In the genomic region with DNA sequence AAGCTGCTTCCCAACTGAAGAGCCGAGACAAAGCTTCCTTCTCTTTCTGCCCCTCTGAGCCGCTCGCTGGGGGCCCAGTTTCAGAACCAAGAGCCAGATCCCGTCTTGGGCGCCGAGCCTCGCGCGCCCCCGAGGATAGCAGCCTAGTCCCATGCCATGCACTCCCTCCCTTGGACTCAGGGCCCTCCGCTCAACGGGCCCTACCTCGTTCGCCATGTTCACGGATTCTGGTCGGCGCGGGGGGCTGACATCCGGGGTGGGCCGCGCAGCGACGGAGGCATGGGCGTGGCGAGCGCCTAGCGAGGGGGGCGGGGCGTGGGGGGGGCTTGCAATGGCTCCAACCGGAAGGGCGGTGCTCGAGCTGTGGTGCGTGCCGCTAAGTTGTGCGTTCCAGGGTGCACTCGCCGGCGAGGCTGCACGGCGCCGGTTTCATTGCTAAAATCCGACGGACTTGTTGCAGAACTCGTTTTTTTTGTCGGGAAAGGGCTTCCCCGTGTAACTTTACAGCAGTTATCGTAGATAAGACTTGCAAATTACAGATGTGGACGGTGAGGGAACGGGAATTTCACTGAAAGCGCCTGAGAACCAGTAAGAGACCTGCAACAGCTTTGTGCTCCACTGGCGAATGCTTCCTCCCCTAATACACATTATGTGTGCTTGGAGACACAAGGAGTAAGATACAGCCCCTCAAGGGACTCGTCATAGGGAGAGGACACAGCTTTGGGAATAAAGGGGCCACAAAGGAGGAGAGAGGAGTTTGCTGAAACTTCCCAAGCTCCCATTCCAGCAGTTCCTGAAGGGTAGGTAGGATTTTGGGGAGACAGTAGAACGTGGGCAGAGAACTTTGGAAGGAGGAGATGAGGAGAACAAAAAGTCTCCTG, we compare ENCODE assay signal across 1 cellular context.
A peak's percentile ranks its signal among the peaks of the same experiment; 100 is the strongest.
TF ChIP-seq lines count a peak whose summit lies in the region.

A gene (minus strand): TSS at position 304 of the 881 bp plus-strand sequence. CDS start 88 bp downstream, at position 216.

TF ChIP-seq in GM12878, 131 proteins besides CTCF, POLR2A, EP300 and RAD21 (continued from another document and continues in another):
- TF ChIP-seq, protein P1, sequence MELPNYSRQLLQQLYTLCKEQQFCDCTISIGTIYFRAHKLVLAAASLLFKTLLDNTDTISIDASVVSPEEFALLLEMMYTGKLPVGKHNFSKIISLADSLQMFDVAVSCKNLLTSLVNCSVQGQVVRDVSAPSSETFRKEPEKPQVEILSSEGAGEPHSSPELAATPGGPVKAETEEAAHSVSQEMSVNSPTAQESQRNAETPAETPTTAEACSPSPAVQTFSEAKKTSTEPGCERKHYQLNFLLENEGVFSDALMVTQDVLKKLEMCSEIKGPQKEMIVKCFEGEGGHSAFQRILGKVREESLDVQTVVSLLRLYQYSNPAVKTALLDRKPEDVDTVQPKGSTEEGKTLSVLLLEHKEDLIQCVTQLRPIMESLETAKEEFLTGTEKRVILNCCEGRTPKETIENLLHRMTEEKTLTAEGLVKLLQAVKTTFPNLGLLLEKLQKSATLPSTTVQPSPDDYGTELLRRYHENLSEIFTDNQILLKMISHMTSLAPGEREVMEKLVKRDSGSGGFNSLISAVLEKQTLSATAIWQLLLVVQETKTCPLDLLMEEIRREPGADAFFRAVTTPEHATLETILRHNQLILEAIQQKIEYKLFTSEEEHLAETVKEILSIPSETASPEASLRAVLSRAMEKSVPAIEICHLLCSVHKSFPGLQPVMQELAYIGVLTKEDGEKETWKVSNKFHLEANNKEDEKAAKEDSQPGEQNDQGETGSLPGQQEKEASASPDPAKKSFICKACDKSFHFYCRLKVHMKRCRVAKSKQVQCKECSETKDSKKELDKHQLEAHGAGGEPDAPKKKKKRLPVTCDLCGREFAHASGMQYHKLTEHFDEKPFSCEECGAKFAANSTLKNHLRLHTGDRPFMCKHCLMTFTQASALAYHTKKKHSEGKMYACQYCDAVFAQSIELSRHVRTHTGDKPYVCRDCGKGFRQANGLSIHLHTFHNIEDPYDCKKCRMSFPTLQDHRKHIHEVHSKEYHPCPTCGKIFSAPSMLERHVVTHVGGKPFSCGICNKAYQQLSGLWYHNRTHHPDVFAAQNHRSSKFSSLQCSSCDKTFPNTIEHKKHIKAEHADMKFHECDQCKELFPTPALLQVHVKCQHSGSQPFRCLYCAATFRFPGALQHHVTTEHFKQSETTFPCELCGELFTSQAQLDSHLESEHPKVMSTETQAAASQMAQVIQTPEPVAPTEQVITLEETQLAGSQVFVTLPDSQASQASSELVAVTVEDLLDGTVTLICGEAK (IDR thresholded peaks at IDR 0.05; ENCODE audit: borderline replicate concordance) = peak; percentile 62; the same call in 1 of the 2 replicates
- TF ChIP-seq, protein P2, sequence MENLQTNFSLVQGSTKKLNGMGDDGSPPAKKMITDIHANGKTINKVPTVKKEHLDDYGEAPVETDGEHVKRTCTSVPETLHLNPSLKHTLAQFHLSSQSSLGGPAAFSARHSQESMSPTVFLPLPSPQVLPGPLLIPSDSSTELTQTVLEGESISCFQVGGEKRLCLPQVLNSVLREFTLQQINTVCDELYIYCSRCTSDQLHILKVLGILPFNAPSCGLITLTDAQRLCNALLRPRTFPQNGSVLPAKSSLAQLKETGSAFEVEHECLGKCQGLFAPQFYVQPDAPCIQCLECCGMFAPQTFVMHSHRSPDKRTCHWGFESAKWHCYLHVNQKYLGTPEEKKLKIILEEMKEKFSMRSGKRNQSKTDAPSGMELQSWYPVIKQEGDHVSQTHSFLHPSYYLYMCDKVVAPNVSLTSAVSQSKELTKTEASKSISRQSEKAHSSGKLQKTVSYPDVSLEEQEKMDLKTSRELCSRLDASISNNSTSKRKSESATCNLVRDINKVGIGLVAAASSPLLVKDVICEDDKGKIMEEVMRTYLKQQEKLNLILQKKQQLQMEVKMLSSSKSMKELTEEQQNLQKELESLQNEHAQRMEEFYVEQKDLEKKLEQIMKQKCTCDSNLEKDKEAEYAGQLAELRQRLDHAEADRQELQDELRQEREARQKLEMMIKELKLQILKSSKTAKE (IDR thresholded peaks at IDR 0.05; ENCODE audit: low read depth, poor library complexity, severe bottlenecking) = peak; percentile 35
- TF ChIP-seq IKZF1 (conservative IDR thresholded peaks at IDR 0.05) (peak; percentile 59), PAX8 (IDR thresholded peaks at IDR 0.05) (no peak), CHD1 (IDR thresholded peaks at IDR 0.05; ENCODE audit: low read depth, low read length) (no peak), CBFB (IDR thresholded peaks at IDR 0.05; ENCODE audit: low read depth) (0 out of 2 replicates have a peak, but pooled peaks have one; percentile 61), NFXL1 (IDR thresholded peaks at IDR 0.05; ENCODE audit: borderline replicate concordance) (no peak), POLR2AphosphoS5 (IDR thresholded peaks at IDR 0.05; ENCODE audit: low read length) (peak; percentile 93), TCF3 (IDR thresholded peaks at IDR 0.05; ENCODE audit: borderline replicate concordance, insufficient read depth, low read depth, low read length) (0 out of 2 replicates have a peak, but pooled peaks have one; percentile 51), TCF12 (IDR thresholded peaks at IDR 0.05; ENCODE audit: low read depth, low read length) (0 out of 2 replicates have a peak, but pooled peaks have one; percentile 7), CREB1 (IDR thresholded peaks at IDR 0.05; ENCODE audit: low read depth) (peak; percentile 72), POLR2AphosphoS2 (IDR thresholded peaks at IDR 0.05; ENCODE audit: low read depth, low read length) (peak; percentile 94), GABPA (IDR thresholded peaks at IDR 0.05; ENCODE audit: low read depth) (peak; percentile 72), PML (IDR thresholded peaks at IDR 0.05; ENCODE audit: low read length) (peak; percentile 92), NRF1 (conservative IDR thresholded peaks at IDR 0.05; ENCODE audit: low read depth, low read length) (peak; percentile 27; the same call in 1 of the 2 replicates), IKZF2 (IDR thresholded peaks at IDR 0.05) (peak; percentile 10 to 43; a peak in 2 of 4 replicates), NBN (IDR thresholded peaks at IDR 0.05) (0 out of 2 replicates have a peak, but pooled peaks have one; percentile 35), ZSCAN29 (IDR thresholded peaks at IDR 0.05) (0 out of 2 replicates have a peak, but pooled peaks have one; percentile 39), GATAD2B (conservative IDR thresholded peaks at IDR 0.05; ENCODE audit: low read depth) (no peak), SPI1 (IDR thresholded peaks at IDR 0.05; ENCODE audit: borderline replicate concordance, insufficient read depth, low read depth, low read length) (no peak), SP1 (IDR thresholded peaks at IDR 0.05; ENCODE audit: low read depth, low read length) (peak; percentile 26), EED (IDR thresholded peaks at IDR 0.05; ENCODE audit: low read depth) (peak; percentile 37; the same call in 1 of the 2 replicates), KAT2A (conservative IDR thresholded peaks at IDR 0.05; ENCODE audit: control insufficient read depth, low read depth, low read length) (no peak), MEF2A (IDR thresholded peaks at IDR 0.05; ENCODE audit: insufficient read depth, low read depth, low read length) (no peak), SMAD5 (IDR thresholded peaks at IDR 0.05; ENCODE audit: low read depth) (peak; percentile 48; the same call in 1 of the 2 replicates), WRNIP1 (IDR thresholded peaks at IDR 0.05; ENCODE audit: borderline replicate concordance, low read depth, low read length) (no peak)
- TF ChIP-seq, protein P3, sequence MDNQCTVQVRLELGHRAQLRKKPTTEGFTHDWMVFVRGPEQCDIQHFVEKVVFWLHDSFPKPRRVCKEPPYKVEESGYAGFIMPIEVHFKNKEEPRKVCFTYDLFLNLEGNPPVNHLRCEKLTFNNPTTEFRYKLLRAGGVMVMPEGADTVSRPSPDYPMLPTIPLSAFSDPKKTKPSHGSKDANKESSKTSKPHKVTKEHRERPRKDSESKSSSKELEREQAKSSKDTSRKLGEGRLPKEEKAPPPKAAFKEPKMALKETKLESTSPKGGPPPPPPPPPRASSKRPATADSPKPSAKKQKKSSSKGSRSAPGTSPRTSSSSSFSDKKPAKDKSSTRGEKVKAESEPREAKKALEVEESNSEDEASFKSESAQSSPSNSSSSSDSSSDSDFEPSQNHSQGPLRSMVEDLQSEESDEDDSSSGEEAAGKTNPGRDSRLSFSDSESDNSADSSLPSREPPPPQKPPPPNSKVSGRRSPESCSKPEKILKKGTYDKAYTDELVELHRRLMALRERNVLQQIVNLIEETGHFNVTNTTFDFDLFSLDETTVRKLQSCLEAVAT (IDR thresholded peaks at IDR 0.05) = peak; percentile 13; the same call in 1 of the 2 replicates
- TF ChIP-seq, protein P4, sequence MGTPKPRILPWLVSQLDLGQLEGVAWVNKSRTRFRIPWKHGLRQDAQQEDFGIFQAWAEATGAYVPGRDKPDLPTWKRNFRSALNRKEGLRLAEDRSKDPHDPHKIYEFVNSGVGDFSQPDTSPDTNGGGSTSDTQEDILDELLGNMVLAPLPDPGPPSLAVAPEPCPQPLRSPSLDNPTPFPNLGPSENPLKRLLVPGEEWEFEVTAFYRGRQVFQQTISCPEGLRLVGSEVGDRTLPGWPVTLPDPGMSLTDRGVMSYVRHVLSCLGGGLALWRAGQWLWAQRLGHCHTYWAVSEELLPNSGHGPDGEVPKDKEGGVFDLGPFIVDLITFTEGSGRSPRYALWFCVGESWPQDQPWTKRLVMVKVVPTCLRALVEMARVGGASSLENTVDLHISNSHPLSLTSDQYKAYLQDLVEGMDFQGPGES (IDR thresholded peaks at IDR 0.05) = no peak
- TF ChIP-seq, protein P5, sequence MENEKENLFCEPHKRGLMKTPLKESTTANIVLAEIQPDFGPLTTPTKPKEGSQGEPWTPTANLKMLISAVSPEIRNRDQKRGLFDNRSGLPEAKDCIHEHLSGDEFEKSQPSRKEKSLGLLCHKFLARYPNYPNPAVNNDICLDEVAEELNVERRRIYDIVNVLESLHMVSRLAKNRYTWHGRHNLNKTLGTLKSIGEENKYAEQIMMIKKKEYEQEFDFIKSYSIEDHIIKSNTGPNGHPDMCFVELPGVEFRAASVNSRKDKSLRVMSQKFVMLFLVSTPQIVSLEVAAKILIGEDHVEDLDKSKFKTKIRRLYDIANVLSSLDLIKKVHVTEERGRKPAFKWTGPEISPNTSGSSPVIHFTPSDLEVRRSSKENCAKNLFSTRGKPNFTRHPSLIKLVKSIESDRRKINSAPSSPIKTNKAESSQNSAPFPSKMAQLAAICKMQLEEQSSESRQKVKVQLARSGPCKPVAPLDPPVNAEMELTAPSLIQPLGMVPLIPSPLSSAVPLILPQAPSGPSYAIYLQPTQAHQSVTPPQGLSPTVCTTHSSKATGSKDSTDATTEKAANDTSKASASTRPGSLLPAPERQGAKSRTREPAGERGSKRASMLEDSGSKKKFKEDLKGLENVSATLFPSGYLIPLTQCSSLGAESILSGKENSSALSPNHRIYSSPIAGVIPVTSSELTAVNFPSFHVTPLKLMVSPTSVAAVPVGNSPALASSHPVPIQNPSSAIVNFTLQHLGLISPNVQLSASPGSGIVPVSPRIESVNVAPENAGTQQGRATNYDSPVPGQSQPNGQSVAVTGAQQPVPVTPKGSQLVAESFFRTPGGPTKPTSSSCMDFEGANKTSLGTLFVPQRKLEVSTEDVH (IDR thresholded peaks at IDR 0.05; ENCODE audit: low read depth, partially characterized antibody) = no peak
- TF ChIP-seq, protein P6, sequence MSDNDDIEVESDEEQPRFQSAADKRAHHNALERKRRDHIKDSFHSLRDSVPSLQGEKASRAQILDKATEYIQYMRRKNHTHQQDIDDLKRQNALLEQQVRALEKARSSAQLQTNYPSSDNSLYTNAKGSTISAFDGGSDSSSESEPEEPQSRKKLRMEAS (IDR thresholded peaks at IDR 0.05; ENCODE audit: low read depth, low read length) = 0 out of 2 replicates have a peak, but pooled peaks have one; percentile 29
- TF ChIP-seq, protein P7, sequence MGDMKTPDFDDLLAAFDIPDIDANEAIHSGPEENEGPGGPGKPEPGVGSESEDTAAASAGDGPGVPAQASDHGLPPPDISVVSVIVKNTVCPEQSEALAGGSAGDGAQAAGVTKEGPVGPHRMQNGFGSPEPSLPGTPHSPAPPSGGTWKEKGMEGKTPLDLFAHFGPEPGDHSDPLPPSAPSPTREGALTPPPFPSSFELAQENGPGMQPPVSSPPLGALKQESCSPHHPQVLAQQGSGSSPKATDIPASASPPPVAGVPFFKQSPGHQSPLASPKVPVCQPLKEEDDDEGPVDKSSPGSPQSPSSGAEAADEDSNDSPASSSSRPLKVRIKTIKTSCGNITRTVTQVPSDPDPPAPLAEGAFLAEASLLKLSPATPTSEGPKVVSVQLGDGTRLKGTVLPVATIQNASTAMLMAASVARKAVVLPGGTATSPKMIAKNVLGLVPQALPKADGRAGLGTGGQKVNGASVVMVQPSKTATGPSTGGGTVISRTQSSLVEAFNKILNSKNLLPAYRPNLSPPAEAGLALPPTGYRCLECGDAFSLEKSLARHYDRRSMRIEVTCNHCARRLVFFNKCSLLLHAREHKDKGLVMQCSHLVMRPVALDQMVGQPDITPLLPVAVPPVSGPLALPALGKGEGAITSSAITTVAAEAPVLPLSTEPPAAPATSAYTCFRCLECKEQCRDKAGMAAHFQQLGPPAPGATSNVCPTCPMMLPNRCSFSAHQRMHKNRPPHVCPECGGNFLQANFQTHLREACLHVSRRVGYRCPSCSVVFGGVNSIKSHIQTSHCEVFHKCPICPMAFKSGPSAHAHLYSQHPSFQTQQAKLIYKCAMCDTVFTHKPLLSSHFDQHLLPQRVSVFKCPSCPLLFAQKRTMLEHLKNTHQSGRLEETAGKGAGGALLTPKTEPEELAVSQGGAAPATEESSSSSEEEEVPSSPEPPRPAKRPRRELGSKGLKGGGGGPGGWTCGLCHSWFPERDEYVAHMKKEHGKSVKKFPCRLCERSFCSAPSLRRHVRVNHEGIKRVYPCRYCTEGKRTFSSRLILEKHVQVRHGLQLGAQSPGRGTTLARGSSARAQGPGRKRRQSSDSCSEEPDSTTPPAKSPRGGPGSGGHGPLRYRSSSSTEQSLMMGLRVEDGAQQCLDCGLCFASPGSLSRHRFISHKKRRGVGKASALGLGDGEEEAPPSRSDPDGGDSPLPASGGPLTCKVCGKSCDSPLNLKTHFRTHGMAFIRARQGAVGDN (IDR thresholded peaks at IDR 0.05) = peak; percentile 53; the same call in 1 of the 2 replicates
- TF ChIP-seq, protein P8, sequence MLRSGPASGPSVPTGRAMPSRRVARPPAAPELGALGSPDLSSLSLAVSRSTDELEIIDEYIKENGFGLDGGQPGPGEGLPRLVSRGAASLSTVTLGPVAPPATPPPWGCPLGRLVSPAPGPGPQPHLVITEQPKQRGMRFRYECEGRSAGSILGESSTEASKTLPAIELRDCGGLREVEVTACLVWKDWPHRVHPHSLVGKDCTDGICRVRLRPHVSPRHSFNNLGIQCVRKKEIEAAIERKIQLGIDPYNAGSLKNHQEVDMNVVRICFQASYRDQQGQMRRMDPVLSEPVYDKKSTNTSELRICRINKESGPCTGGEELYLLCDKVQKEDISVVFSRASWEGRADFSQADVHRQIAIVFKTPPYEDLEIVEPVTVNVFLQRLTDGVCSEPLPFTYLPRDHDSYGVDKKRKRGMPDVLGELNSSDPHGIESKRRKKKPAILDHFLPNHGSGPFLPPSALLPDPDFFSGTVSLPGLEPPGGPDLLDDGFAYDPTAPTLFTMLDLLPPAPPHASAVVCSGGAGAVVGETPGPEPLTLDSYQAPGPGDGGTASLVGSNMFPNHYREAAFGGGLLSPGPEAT (IDR thresholded peaks at IDR 0.05; ENCODE audit: low read depth) = peak; percentile 43; the same call in 1 of the 2 replicates
- TF ChIP-seq, protein P9, sequence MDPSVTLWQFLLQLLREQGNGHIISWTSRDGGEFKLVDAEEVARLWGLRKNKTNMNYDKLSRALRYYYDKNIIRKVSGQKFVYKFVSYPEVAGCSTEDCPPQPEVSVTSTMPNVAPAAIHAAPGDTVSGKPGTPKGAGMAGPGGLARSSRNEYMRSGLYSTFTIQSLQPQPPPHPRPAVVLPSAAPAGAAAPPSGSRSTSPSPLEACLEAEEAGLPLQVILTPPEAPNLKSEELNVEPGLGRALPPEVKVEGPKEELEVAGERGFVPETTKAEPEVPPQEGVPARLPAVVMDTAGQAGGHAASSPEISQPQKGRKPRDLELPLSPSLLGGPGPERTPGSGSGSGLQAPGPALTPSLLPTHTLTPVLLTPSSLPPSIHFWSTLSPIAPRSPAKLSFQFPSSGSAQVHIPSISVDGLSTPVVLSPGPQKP (IDR thresholded peaks at IDR 0.05; ENCODE audit: low read depth, low read length) = peak; percentile 45; the same call in 1 of the 2 replicates
